In genomic region chr1:13507075-13507474, GRCh38 we compare ENCODE assay signal across 22 cellular contexts. TPM values are rescaled to one million over a fixed set of nuclear protein-coding genes. Genes with fewer than 3 reads are reported as not detected.
DNase-seq lines count a peak whose midpoint lies in the region; ATAC-seq and TF ChIP-seq lines count a peak whose summit lies in the region.
"Had no signal": no experiment of that assay in that cellular context is flagged by ENCODE, and none has a peak within 500 bp of the region (broad histone marks: within the 10 kb centered on the region; RNA-seq: fewer than 3 reads in every experiment).

No MANE protein-coding gene starts in this region.

- intact Hi-C loops in gastrocnemius medialis (cut with DNase I; ENCODE audit: low total_unique reads), result loop anchor here (2.0 to 10.0 kb wide), 2 partner anchors 34 to 832 kb away; no protein-coding TSS in a partner anchor

- DNase-seq in Caki2 (ENCODE audit: low read depth) (peak; percentile 41), gastrocnemius medialis (peak; percentile 90 to 92), nephron progenitor cell (no peak), DMS153 treated with DMSO at 0.1 percent for 48 hours (lab: John Stamatoyannopoulos, UW; ENCODE audit: unreplicated experiment) (no peak)
- DNase-seq: Caco-2; CD4-positive, alpha-beta T cell; DMS153; DMS79 treated with DMSO at 0.1 percent for 48 hours; EL; GOT3; H7; KBM-7 had no signal

- H3K27ac Mint-ChIP-seq in nephron progenitor cell, result no peak overlapping the region
- H3K27ac Mint-ChIP-seq: B cell; CD4-positive, alpha-beta T cell; IgD-negative memory B cell had no signal

- peak overlapping the region; percentile 22 for H3K4me2 ChIP-seq in Loucy (ENCODE audit: low read depth, low read length, poor library complexity, severe bottlenecking)

- peaks cover 67% of the 10 kb centered on the region for H3K27me3 Mint-ChIP-seq in nephron progenitor cell (ENCODE audit: low read depth, poor library complexity)

- TF ChIP-seq CTCF in Loucy (conservative IDR thresholded peaks at IDR 0.05; ENCODE audit: low read length) (no peak), gastrocnemius medialis (IDR thresholded peaks at IDR 0.05 in 4 of 5, conservative IDR thresholded peaks at IDR 0.05 in 1 of 5) (no peak), nephron progenitor cell (IDR thresholded peaks at IDR 0.05) (no peak)

- H3F3A ChIP-seq in Loucy (ENCODE audit: low read depth), result no peaks in the 10 kb centered on the region

- no peaks in the 10 kb centered on the region for H3K9me2 ChIP-seq in Loucy (replicated peaks; ENCODE audit: low read depth, low read length)

- H3K9me3 Mint-ChIP-seq in nephron progenitor cell, result peaks cover 4% of the 10 kb centered on the region
- H3K9me3 Mint-ChIP-seq: CD4-positive, alpha-beta T cell had no signal

- H3K27ac ChIP-seq in gastrocnemius medialis, result peak overlapping the region; percentile 90 to 97 (median 94)
- H3K27ac ChIP-seq: C4-2B had no signal

- in situ Hi-C loops in Caki2 (cut with HindIII; ENCODE audit: low pct_unique_long_range_greater_than_20kb, low sequenced_read_pairs), result no loop called here
- in situ Hi-C loops in gastrocnemius medialis (cut with MboI; ENCODE audit: low sequenced_read_pairs in 4 of 4), result no loop called here

- H3K9me3 ChIP-seq in Loucy (ENCODE audit: insufficient read depth, low read depth, low read length) (no peaks in the 10 kb centered on the region), gastrocnemius medialis (no peaks in the 10 kb centered on the region)
- H3K9me3 ChIP-seq: Caco-2 had no signal

- H3K9ac ChIP-seq in Loucy (ENCODE audit: low read depth, low read length, poor library complexity, severe bottlenecking), result peak overlapping the region; percentile 8

- H3K4me3 ChIP-seq in Loucy (ENCODE audit: low read length, poor library complexity, severe bottlenecking) (peak overlapping the region; percentile 23), gastrocnemius medialis (no peak overlapping the region)

- H3K4me1 ChIP-seq in Loucy (ENCODE audit: insufficient read depth, low read length, poor library complexity, severe bottlenecking), result peaks cover 40% of the 10 kb centered on the region
- peaks cover 60 to 64% of the 10 kb centered on the region in 2 donors for H3K4me1 ChIP-seq in gastrocnemius medialis
- H3K4me1 ChIP-seq: Caco-2 had no signal

- no peaks in the 10 kb centered on the region for H3K79me2 ChIP-seq in Loucy (ENCODE audit: insufficient read depth, low read length)

- H4K20me1 ChIP-seq in Loucy (ENCODE audit: insufficient read depth, low read length, poor library complexity, severe bottlenecking), result no peaks in the 10 kb centered on the region

- TF ChIP-seq POLR2A in gastrocnemius medialis (IDR thresholded peaks at IDR 0.05), result peak in 1 of 2 donors; percentile 46

- no peak overlapping the region for H3K4me3 Mint-ChIP-seq in nephron progenitor cell
- H3K4me3 Mint-ChIP-seq: B cell; CD4-positive, alpha-beta T cell; IgD-negative memory B cell had no signal

- H3K36me3 ChIP-seq in Loucy (ENCODE audit: insufficient read depth, low read length) (no peaks in the 10 kb centered on the region), gastrocnemius medialis (no peaks in the 10 kb centered on the region)

- H3K27me3 ChIP-seq in Loucy (ENCODE audit: insufficient read depth, low read length, poor library complexity, severe bottlenecking) (no peaks in the 10 kb centered on the region), gastrocnemius medialis (no peaks in the 10 kb centered on the region)

- H2AFZ ChIP-seq in Loucy (ENCODE audit: low read length), result no peak overlapping the region

- peak; percentile 52 for ATAC-seq in esophagus mucosa
- ATAC-seq in gastrocnemius medialis, result peak; percentile 90 to 93
- no peak for ATAC-seq in GM18498 (IDR thresholded peaks at IDR 0.05; ENCODE audit: unreplicated experiment)
- no peak for ATAC-seq in GM21786 (IDR thresholded peaks at IDR 0.05; ENCODE audit: unreplicated experiment)
- ATAC-seq: HepG2 had no signal

- peaks cover 7% of the 10 kb centered on the region for H3K4me1 Mint-ChIP-seq in nephron progenitor cell
- H3K4me1 Mint-ChIP-seq: B cell, IgD-negative memory B cell had no signal

- no peaks in the 10 kb centered on the region for H3K36me3 Mint-ChIP-seq in nephron progenitor cell (ENCODE audit: low read depth)
- H3K36me3 Mint-ChIP-seq: IgD-negative memory B cell had no signal

RNA-seq across cellular contexts. Expression of gene LRRC38, which starts 6.7 kb away (rescaled TPM):
- not detected in 2 replicates for total RNA-seq in Caki2 (2014; rRNA removed; shearing (Covaris generic); ENCODE audit: low replicate concordance)
- total RNA-seq in esophagus mucosa (not detected), gastrocnemius medialis (1 to 10 TPM; 2.1 to 6.8 (median 5.7) TPM)
- total RNA-seq: A172; B cell; Caco-2; CD4-positive, alpha-beta T cell; G401; HepG2 had no signal

Comparison
In these comparisons a context has a peak if more than half of its experiments do, and no peak if none do; other contexts are left out.
1. DNase-seq: peak in Caki2 (single experiment) and gastrocnemius medialis (2 of 2); none in nephron progenitor cell (single experiment) and DMS153 treated with DMSO at 0.1 percent for 48 hours (single experiment).
2. ATAC-seq: peak in esophagus mucosa (single experiment) and gastrocnemius medialis (2 of 2); none in GM18498 (single experiment) and GM21786 (single experiment).